In genomic region chr3:142987080-142987700, GRCh38 we compare ENCODE assay signal across 7 cellular contexts. TPM values are rescaled to one million over a fixed set of nuclear protein-coding genes. Genes with fewer than 3 reads are reported as not detected.
A peak's percentile ranks its signal among the peaks of the same experiment; 100 is the strongest.
DNase-seq lines count a peak whose midpoint lies in the region; TF ChIP-seq lines count a peak whose summit lies in the region.

No MANE protein-coding gene starts in this region.

- H3F3A ChIP-seq in neural progenitor cell (ENCODE audit: low read depth), result peaks cover 9% of the 10 kb centered on the region

- no peaks in the 10 kb centered on the region for H3K36me3 Mint-ChIP-seq in neural progenitor cell

- H3K9ac ChIP-seq in neural progenitor cell, result no peak overlapping the region

- H3K9me3 ChIP-seq in neural progenitor cell (ENCODE audit: low read depth), result no peaks in the 10 kb centered on the region

- peaks cover 4% of the 10 kb centered on the region for H3K4me1 ChIP-seq in neural progenitor cell

- peaks cover 3% of the 10 kb centered on the region for H3K27me3 Mint-ChIP-seq in neural progenitor cell (ENCODE audit: insufficient read depth, low read depth)

- no peaks in the 10 kb centered on the region for H3K79me2 ChIP-seq in neural progenitor cell (ENCODE audit: low read depth)

- H3K4me3 ChIP-seq in epithelial cell of proximal tubule (ENCODE audit: low read depth, low read length), result no peak overlapping the region
- no peak overlapping the region for H3K4me3 ChIP-seq in neural progenitor cell

- DNase-seq in GM10266 (ENCODE audit: extremely low spot score), result peak; percentile 51
- DNase-seq in HPDE6-E6E7 (ENCODE audit: extremely low spot score), result peak; percentile 32
- peak; percentile 51 for DNase-seq in RPMI7951 (ENCODE audit: low read depth)
- DNase-seq in epithelial cell of proximal tubule (ENCODE audit: low read depth), result no peak
- peak; percentile 32 for DNase-seq in neural progenitor cell (ENCODE audit: low spot score)
- no peak for DNase-seq in amniotic stem cell (lab: John Stamatoyannopoulos, UW)
- no peak for DNase-seq in NCI-H774 (lab: John Stamatoyannopoulos, UW)

- no peak overlapping the region for H3K4me2 ChIP-seq in neural progenitor cell

- H3K27ac Mint-ChIP-seq in neural progenitor cell, result no peak overlapping the region

- TF ChIP-seq CTCF in GM10266 (IDR thresholded peaks at IDR 0.05; ENCODE audit: control insufficient read depth, insufficient read depth, low read depth, missing control alignments) (peak; percentile 53), epithelial cell of proximal tubule (conservative IDR thresholded peaks at IDR 0.05; ENCODE audit: low read depth, low read length) (peak; percentile 57), neural progenitor cell (IDR thresholded peaks at IDR 0.05) (peak; percentile 80)

- no peak overlapping the region for H3K27ac ChIP-seq in neural progenitor cell

- H2AFZ ChIP-seq in neural progenitor cell (replicated peaks), result peak overlapping the region; percentile 70

- peaks cover 12% of the 10 kb centered on the region for H3K4me1 Mint-ChIP-seq in neural progenitor cell

- H3K4me3 Mint-ChIP-seq in neural progenitor cell, result no peak overlapping the region

- no peaks in the 10 kb centered on the region for H3K9me3 Mint-ChIP-seq in neural progenitor cell

- H3K36me3 ChIP-seq in neural progenitor cell, result no peaks in the 10 kb centered on the region

- no peaks in the 10 kb centered on the region for H3K27me3 ChIP-seq in neural progenitor cell

- no peaks in the 10 kb centered on the region for H4K20me1 ChIP-seq in neural progenitor cell (ENCODE audit: low read depth)

RNA-seq across cellular contexts. Expression of gene U2SURP, which starts 14.2 kb away (rescaled TPM):
- total RNA-seq in RPMI7951 (2014; rRNA removed; shearing (Covaris generic)), result 64.3 and 84.7 TPM in 2 replicates
- total RNA-seq in epithelial cell of proximal tubule, result 65.5 and 77.7 TPM in 2 replicates
- total RNA-seq in neural progenitor cell (ENCODE audit: low replicate concordance), result 148 and 232 TPM in 2 replicates

RNA-seq across cellular contexts. Expression of gene PAQR9, which starts 23.7 kb away (rescaled TPM):
- total RNA-seq in RPMI7951 (2014; rRNA removed; shearing (Covaris generic)), result not detected in 2 replicates
- total RNA-seq in epithelial cell of proximal tubule (0.29 and 0.63 TPM in 2 replicates), neural progenitor cell (ENCODE audit: low replicate concordance) (1.7 and 2.2 TPM in 2 replicates)

Comparison
In these comparisons a context has a peak if more than half of its experiments do, and no peak if none do; other contexts are left out.
1. DNase-seq: peak in GM10266 (single experiment), HPDE6-E6E7 (single experiment), RPMI7951 (single experiment) and neural progenitor cell (single experiment); none in epithelial cell of proximal tubule (single experiment), amniotic stem cell (single experiment) and NCI-H774 (single experiment).
2. Peak in every context shown above with its lines, with median percentiles within 50 percentile points of each other: CTCF ChIP-seq.